Comparison of ENCODE assay signal across 27 cellular contexts in the genomic region with DNA sequence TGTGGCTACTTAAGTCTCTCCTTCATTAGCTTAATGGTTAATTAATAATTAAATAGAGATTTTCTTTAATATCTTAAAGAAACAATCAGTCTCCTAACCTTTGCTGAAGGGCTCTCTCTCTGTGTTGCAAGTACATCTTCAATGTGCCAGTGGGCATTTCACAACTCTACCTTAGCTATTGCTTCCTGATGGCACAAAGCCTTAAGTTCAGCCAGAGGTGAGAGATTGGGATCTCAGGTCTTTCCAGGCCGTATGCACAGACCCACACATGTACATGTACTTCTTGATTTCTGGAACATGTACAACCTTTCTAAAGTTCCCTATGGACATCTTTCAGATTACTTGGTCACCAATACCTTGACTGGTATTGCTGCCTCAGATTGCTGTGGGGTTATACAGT.
"Had no signal": no experiment of that assay in that cellular context is flagged by ENCODE, and none has a peak within 500 bp of the region (broad histone marks: within the 10 kb centered on the region; RNA-seq: fewer than 3 reads in every experiment).

No MANE protein-coding gene starts in this region.

- H3K4me1 ChIP-seq: right atrium auricular region, stomach, testis, thyroid gland had no signal

- H3K27ac Mint-ChIP-seq: mesothelial cell of epicardium; natural killer cell treated with Interleukin-12 subunit alpha and Interleukin-12 subunit beta and Interleukin-15 and Interleukin-18, amount 100 ng/mL, for 72 hours; progenitor cell of endocrine pancreas; stimulated activated naive B cell treated with anti-CD40 and anti-IgM and Interleukin-4, amounts not matched to agents 10 μg/mL and 1 μg/mL and 100 μg/mL, for 72 hours had no signal

- ATAC-seq: left cardiac atrium; left lung; lower lobe of right lung; naive thymus-derived CD4-positive, alpha-beta T cell; natural killer cell treated with Interleukin-12 subunit alpha and Interleukin-12 subunit beta and Interleukin-15 and Interleukin-18, amount 100 ng/mL, for 72 hours; sciatic nerve; stimulated activated naive B cell treated with anti-CD40 and anti-IgM and Interleukin-4, amounts not matched to agents 10 μg/mL and 1 μg/mL and 100 μg/mL, for 72 hours; stimulated activated naive CD8-positive, alpha-beta T cell treated with anti-CD3 and anti-CD28 coated beads, Interleukin-15, Interleukin-2, amounts not matched to agents 100 U/mL and 50 U/mL, for 24 hours had no signal

- H3K36me3 ChIP-seq: left lung, lower lobe of right lung, ovary, right atrium auricular region, stomach, thyroid gland, transverse colon, upper lobe of left lung had no signal

- H3K9me3 Mint-ChIP-seq: mesothelial cell of epicardium had no signal

- H3K36me3 Mint-ChIP-seq: mesothelial cell of epicardium; natural killer cell treated with Interleukin-12 subunit alpha and Interleukin-12 subunit beta and Interleukin-15 and Interleukin-18, amount 100 ng/mL, for 72 hours; stimulated activated naive B cell treated with anti-CD40 and anti-IgM and Interleukin-4, amounts not matched to agents 10 μg/mL and 1 μg/mL and 100 μg/mL, for 72 hours had no signal

- FAIRE-seq: keratinocyte, urothelium cell line had no signal

- H3K4me3 Mint-ChIP-seq: mesothelial cell of epicardium; naive thymus-derived CD4-positive, alpha-beta T cell; natural killer cell treated with Interleukin-12 subunit alpha and Interleukin-12 subunit beta and Interleukin-15 and Interleukin-18, amount 100 ng/mL, for 72 hours; stimulated activated naive B cell treated with anti-CD40 and anti-IgM and Interleukin-4, amounts not matched to agents 10 μg/mL and 1 μg/mL and 100 μg/mL, for 72 hours had no signal

- H3K27ac ChIP-seq: left lung, lower lobe of right lung, ovary, right atrium auricular region, skin epidermis, stomach, testis, thyroid gland, transverse colon, upper lobe of left lung had no signal

- H3K27me3 ChIP-seq: left lung, ovary, right atrium auricular region, stomach, testis, thyroid gland, transverse colon, upper lobe of left lung had no signal

- DNase-seq: hippocampal formation; kidney glomerular epithelial cell; left cardiac atrium; left lung; lower lobe of right lung; mesendoderm; naive thymus-derived CD4-positive, alpha-beta T cell; ovary; stimulated activated CD4-positive, alpha-beta T cell treated with anti-CD3 and anti-CD28 coated beads, Interleukin-12 subunit alpha, Interleukin-12 subunit beta, amount 100 ng/mL, for 4 hours; stimulated activated CD4-positive, alpha-beta T cell treated with anti-CD3 and anti-CD28 coated beads, Interleukin-15, amount 100 ng/mL, for 24 hours; stimulated activated CD4-positive, alpha-beta T cell treated with anti-CD3 and anti-CD28 coated beads, Interleukin-2, amount 100 ng/mL, for 24 hours; stimulated activated CD4-positive, alpha-beta T cell treated with anti-CD3 and anti-CD28 coated beads, Interleukin-4, amount 100 ng/mL, for 1 hour; stimulated activated naive B cell treated with anti-CD40 and anti-IgM and Interleukin-4, amounts not matched to agents 10 μg/mL and 1 μg/mL and 100 μg/mL, for 72 hours; stimulated activated naive CD8-positive, alpha-beta T cell treated with anti-CD3 and anti-CD28 coated beads, Interleukin-15, Interleukin-2, amounts not matched to agents 100 U/mL and 50 U/mL, for 24 hours; stomach; testis; thyroid gland; transverse colon; upper lobe of left lung had no signal

- H3K9me3 ChIP-seq: left lung, lower lobe of right lung, ovary, right atrium auricular region, stomach, testis, thyroid gland, transverse colon, upper lobe of left lung had no signal

- H3K4me3 ChIP-seq: left lung, lower lobe of right lung, ovary, right atrium auricular region, skin epidermis, stomach, testis, thyroid gland, transverse colon, upper lobe of left lung had no signal
